Comparison of ENCODE assay signal across 20 cellular contexts in the genomic region with DNA sequence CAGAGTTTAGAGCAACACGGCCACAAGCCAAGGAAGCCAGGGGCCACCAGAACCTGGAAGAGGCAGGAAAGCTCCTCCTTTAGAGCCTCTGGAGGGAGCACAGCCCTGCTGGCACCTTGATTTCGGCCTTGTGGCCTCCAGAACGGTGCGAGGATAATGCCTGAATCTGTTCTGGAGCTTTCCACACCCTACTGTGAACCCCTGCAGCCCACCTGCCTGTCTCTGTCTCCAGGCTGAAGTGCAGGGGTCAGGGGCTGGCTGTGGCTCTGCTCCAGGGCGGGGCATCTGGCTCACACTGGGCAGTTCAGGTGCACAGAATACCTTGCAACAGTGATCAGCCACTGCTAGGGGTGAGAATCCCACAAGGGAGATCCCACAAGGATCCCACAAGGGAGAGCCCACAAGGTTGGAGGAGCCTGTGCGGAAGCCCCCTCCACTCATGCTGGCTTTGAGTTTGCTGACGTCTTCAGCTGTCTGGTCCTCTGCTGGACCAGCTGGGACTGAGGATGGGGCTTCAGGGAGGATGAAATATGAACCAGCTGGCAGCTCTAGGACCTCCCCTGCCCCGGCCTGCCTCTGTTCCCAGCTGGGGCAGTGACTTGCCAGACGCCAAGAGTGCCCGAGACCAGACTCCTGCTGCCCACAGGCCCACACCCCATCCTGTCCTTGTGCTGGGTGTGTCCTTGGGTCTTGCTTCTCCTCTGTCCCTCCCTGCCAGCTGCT. TPM values are rescaled to one million over a fixed set of nuclear protein-coding genes. Genes with fewer than 3 reads are reported as not detected.
DNase-seq lines count a peak whose midpoint lies in the region; ATAC-seq, FAIRE-seq and TF ChIP-seq lines count a peak whose summit lies in the region.
"Had no signal": no experiment of that assay in that cellular context is flagged by ENCODE, and none has a peak within 500 bp of the region (broad histone marks: within the 10 kb centered on the region; RNA-seq: fewer than 3 reads in every experiment).

No MANE protein-coding gene starts in this region.

- no peak overlapping the region for H3K4me3 Mint-ChIP-seq in stimulated activated effector memory CD8-positive, alpha-beta T cell treated with anti-CD3 and anti-CD28 coated beads, Interleukin-12 subunit alpha, Interleukin-12 subunit beta, amount 100 ng/mL, for 72 hours
- H3K4me3 Mint-ChIP-seq: CD14-positive monocyte had no signal

- TF ChIP-seq EP300 in HepG2 (IDR thresholded peaks at IDR 0.05; ENCODE audit: low read depth in 2 of 2, low read length in 2 of 2) = no peak
- TF ChIP-seq EP300 in HepG2 (CRISPR knock-in tag; IDR thresholded peaks at IDR 0.05; ENCODE audit: borderline replicate concordance) = no peak

- POLR2A ChIA-PET in HepG2 (lab: Yijun Ruan, JAX) = no interaction called here

- H3K4me1 ChIP-seq in right lobe of liver (no peaks in the 10 kb centered on the region), HepG2 (ENCODE audit: insufficient read depth, low read length) (no peaks in the 10 kb centered on the region)
- H3K4me1 ChIP-seq: A549 had no signal

- CTCF ChIA-PET in HepG2 (lab: Yijun Ruan, JAX; ENCODE audit: low intra/inter-chr PET ratio, low total read pairs) = no interaction called here

- DNase-seq in right lobe of liver (peak in 2 of 3 donors; percentile 35 to 37), HepG2 (ENCODE audit: low spot score) (no peak), mesenteric fat pad (ENCODE audit: low spot score) (peak; percentile 76), hypothalamus (lab: John Stamatoyannopoulos, UW) (no peak), kidney glomerular epithelial cell (lab: John Stamatoyannopoulos, UW) (no peak)
- DNase-seq in stimulated activated effector memory CD8-positive, alpha-beta T cell treated with anti-CD3 and anti-CD28 coated beads, Interleukin-12 subunit alpha, Interleukin-12 subunit beta, amount 100 ng/mL, for 72 hours (ENCODE audit: low spot score in 2 of 2) = no peak
- DNase-seq in central memory CD4-positive, alpha-beta T cell = no peak
- DNase-seq: COR-L47, DMS153, EL, HCEC 1CT, IMR-90, Kasumi-1, NCI-H1105 treated with DMSO at 0.1 percent for 48 hours, NCI-H187 treated with DMSO at 0.1 percent for 48 hours, NCI-H446, NCI-H748 treated with DMSO at 0.1 percent for 48 hours, PC-9 had no signal

- FAIRE-seq in HepG2 (lab: Jason Lieb, UNC) = no peak
- FAIRE-seq: A549 had no signal

- no peaks in the 10 kb centered on the region for H3K36me3 ChIP-seq in right lobe of liver
- H3K36me3 ChIP-seq in HepG2 (replicated peaks in 1 of 2; ENCODE audit: control insufficient read depth in 1 of 2, insufficient read depth in 2 of 2, low read length in 2 of 2) = no peaks in the 10 kb centered on the region

- no peak for TF ChIP-seq CTCF in right lobe of liver (IDR thresholded peaks at IDR 0.05)
- no peak for TF ChIP-seq CTCF in HepG2 (CRISPR knock-in tag; IDR thresholded peaks at IDR 0.05)

- TF ChIP-seq RAD21 in HepG2 (CRISPR knock-in tag; IDR thresholded peaks at IDR 0.05) = no peak

- H3K27me3 ChIP-seq in right lobe of liver (no peaks in the 10 kb centered on the region), HepG2 (ENCODE audit: control insufficient read depth in 1 of 2, insufficient read depth in 2 of 2, low read length in 2 of 2) (peaks cover 8 to 63% of the 10 kb centered on the region in 2 experiments)

- H3K9ac ChIP-seq in HepG2 (ENCODE audit: insufficient read depth, low read depth, low read length) = no peak overlapping the region

- peak in 1 of 4 donors; percentile 7 for ATAC-seq in right lobe of liver
- no peak for ATAC-seq in HepG2
- peak; percentile 29 for ATAC-seq in stimulated activated effector memory CD8-positive, alpha-beta T cell treated with anti-CD3 and anti-CD28 coated beads, Interleukin-12 subunit alpha, Interleukin-12 subunit beta, amount 100 ng/mL, for 72 hours
- ATAC-seq: A549 had no signal

- in situ Hi-C loops in HepG2 (cut with HindIII; ENCODE audit: extremely low pct_ligation_motif_present, low pct_unique_long_range_greater_than_20kb) = no loop called here

- H3K9me3 Mint-ChIP-seq in stimulated activated effector memory CD8-positive, alpha-beta T cell treated with anti-CD3 and anti-CD28 coated beads, Interleukin-12 subunit alpha, Interleukin-12 subunit beta, amount 100 ng/mL, for 72 hours = no peaks in the 10 kb centered on the region
- H3K9me3 Mint-ChIP-seq: CD14-positive monocyte had no signal

- TF ChIP-seq POLR2A in right lobe of liver (IDR thresholded peaks at IDR 0.05) = no peak
- no peak for TF ChIP-seq POLR2A in HepG2 (IDR thresholded peaks at IDR 0.05; ENCODE audit: insufficient read depth in 1 of 2, low read depth in 2 of 2, low read length in 2 of 2)

- whole genome bisulfite sequencing in right lobe of liver (ENCODE audit: insufficient coverage, low coverage, low lambda C conversion rate, missing lambda C conversion rate) = no CpG with 5 or more reads among the region's 10 CpGs
- 21% methylated on average over 10 of the region's 10 CpGs for WGBS in HepG2 (ENCODE audit: low lambda C conversion rate)

- H2AFZ ChIP-seq in HepG2 (ENCODE audit: low read length) = no peak overlapping the region
- H2AFZ ChIP-seq: PC-9 had no signal

- no peak overlapping the region for H3K27ac Mint-ChIP-seq in stimulated activated effector memory CD8-positive, alpha-beta T cell treated with anti-CD3 and anti-CD28 coated beads, Interleukin-12 subunit alpha, Interleukin-12 subunit beta, amount 100 ng/mL, for 72 hours
- H3K27ac Mint-ChIP-seq: CD14-positive monocyte had no signal

- no peak overlapping the region for H3K27ac ChIP-seq in right lobe of liver
- no peak overlapping the region for H3K27ac ChIP-seq in HepG2 (ENCODE audit: extremely low read length, insufficient read depth, low read length)
- H3K27ac ChIP-seq: A549, PC-9 had no signal

- intact Hi-C loops in right lobe of liver (cut with DNase I) = no loop called here
- intact Hi-C loops in HepG2 (cut with micrococcal nuclease; ENCODE audit: unreplicated experiment) = no loop called here

- no peaks in the 10 kb centered on the region for H4K20me1 ChIP-seq in HepG2 (ENCODE audit: insufficient read depth, low read length)

- H3K4me3 ChIP-seq in right lobe of liver (no peak overlapping the region), HepG2 (replicated peaks in 1 of 3; ENCODE audit: insufficient read depth in 1 of 3, low read depth in 2 of 3, low read length in 3 of 3) (no peak overlapping the region)
- H3K4me3 ChIP-seq: A549, PC-9 had no signal

- no peaks in the 10 kb centered on the region for H3K36me3 Mint-ChIP-seq in stimulated activated effector memory CD8-positive, alpha-beta T cell treated with anti-CD3 and anti-CD28 coated beads, Interleukin-12 subunit alpha, Interleukin-12 subunit beta, amount 100 ng/mL, for 72 hours
- H3K36me3 Mint-ChIP-seq: CD14-positive monocyte had no signal

- peaks cover 6% of the 10 kb centered on the region for H3K4me1 Mint-ChIP-seq in stimulated activated effector memory CD8-positive, alpha-beta T cell treated with anti-CD3 and anti-CD28 coated beads, Interleukin-12 subunit alpha, Interleukin-12 subunit beta, amount 100 ng/mL, for 72 hours
- H3K4me1 Mint-ChIP-seq: CD14-positive monocyte had no signal

- H3K9me3 ChIP-seq in right lobe of liver (no peaks in the 10 kb centered on the region), HepG2 (ENCODE audit: low read length) (no peaks in the 10 kb centered on the region)
- H3K9me3 ChIP-seq: A549 had no signal

- BruUV-seq in HepG2 (replicated peaks; lab: Mats Ljungman, UMichigan) = no TSS peak

- H3K79me2 ChIP-seq in HepG2 (ENCODE audit: insufficient read depth, low read length) = no peaks in the 10 kb centered on the region

- no peak overlapping the region for H3K4me2 ChIP-seq in HepG2 (ENCODE audit: low read depth, low read length)
- H3K4me2 ChIP-seq: A549, PC-9 had no signal

TF ChIP-seq in HepG2, 621 proteins besides CTCF, POLR2A, EP300 and RAD21 (continues in another document):
- TF ChIP-seq, protein P1, sequence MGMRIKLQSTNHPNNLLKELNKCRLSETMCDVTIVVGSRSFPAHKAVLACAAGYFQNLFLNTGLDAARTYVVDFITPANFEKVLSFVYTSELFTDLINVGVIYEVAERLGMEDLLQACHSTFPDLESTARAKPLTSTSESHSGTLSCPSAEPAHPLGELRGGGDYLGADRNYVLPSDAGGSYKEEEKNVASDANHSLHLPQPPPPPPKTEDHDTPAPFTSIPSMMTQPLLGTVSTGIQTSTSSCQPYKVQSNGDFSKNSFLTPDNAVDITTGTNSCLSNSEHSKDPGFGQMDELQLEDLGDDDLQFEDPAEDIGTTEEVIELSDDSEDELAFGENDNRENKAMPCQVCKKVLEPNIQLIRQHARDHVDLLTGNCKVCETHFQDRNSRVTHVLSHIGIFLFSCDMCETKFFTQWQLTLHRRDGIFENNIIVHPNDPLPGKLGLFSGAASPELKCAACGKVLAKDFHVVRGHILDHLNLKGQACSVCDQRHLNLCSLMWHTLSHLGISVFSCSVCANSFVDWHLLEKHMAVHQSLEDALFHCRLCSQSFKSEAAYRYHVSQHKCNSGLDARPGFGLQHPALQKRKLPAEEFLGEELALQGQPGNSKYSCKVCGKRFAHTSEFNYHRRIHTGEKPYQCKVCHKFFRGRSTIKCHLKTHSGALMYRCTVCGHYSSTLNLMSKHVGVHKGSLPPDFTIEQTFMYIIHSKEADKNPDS (CRISPR knock-in tag; IDR thresholded peaks at IDR 0.05) = no peak

RNA-seq across cellular contexts. Expression of gene OTOS, which starts 56.4 kb away (rescaled TPM):
- total RNA-seq in right lobe of liver = not detected
- not detected in 2 replicates for total RNA-seq in HepG2 (2016; rRNA removed; fragmentation: Illumina TruSeq; extraction: Trizol)
- not detected in 2 replicates for total RNA-seq in HepG2 (2016; cell fraction: cytosol; rRNA removed; fragmentation: Illumina TruSeq; extraction: Trizol; ENCODE audit: low read depth)
- not detected in 2 replicates for total RNA-seq in HepG2 (2016; cell fraction: insoluble cytoplasmic fraction; rRNA removed; fragmentation: Illumina TruSeq; extraction: Trizol)
- total RNA-seq in HepG2 (2016; cell fraction: membrane; rRNA removed; fragmentation: Illumina TruSeq; extraction: Trizol) = not detected in 2 replicates
- total RNA-seq in HepG2 (2016; cell fraction: nucleus; rRNA removed; fragmentation: Illumina TruSeq; extraction: Trizol) = not detected in 2 replicates
- polyA plus RNA-seq in HepG2 (2011; rRNA removed) = not detected in 2 replicates
- polyA plus RNA-seq in HepG2 (2011; cell fraction: cytosol; rRNA removed) = not detected in 2 replicates
- not detected in 2 replicates for polyA plus RNA-seq in HepG2 (2011; cell fraction: nucleus; rRNA removed)
- polyA plus RNA-seq in HepG2 (2012) = not detected in 2 replicates
- not detected in 2 replicates for polyA plus RNA-seq in HepG2 (2016; cell fraction: cytosol; fragmentation: Illumina TruSeq; extraction: Trizol; ENCODE audit: low read depth)
- polyA plus RNA-seq in HepG2 (2016; cell fraction: insoluble cytoplasmic fraction; fragmentation: Illumina TruSeq; extraction: Trizol; ENCODE audit: low read depth) = not detected in 2 replicates
- polyA plus RNA-seq in HepG2 (2016; cell fraction: membrane; fragmentation: Illumina TruSeq; extraction: Trizol; ENCODE audit: low read depth) = not detected in 2 replicates
- not detected in 2 replicates for polyA plus RNA-seq in HepG2 (2016; cell fraction: nucleus; fragmentation: Illumina TruSeq; extraction: Trizol; ENCODE audit: insufficient read depth, low read depth)
- polyA minus RNA-seq in HepG2 (2011; rRNA and poly(A)+ RNA removed; ENCODE audit: low replicate concordance) = not detected in 2 replicates
- not detected in 2 replicates for polyA minus RNA-seq in HepG2 (2011; cell fraction: cytosol; rRNA and poly(A)+ RNA removed)
- polyA minus RNA-seq in HepG2 (2011; cell fraction: nucleus; rRNA and poly(A)+ RNA removed) = not detected in 2 replicates
- total RNA-seq in mesenteric fat pad = not detected
- total RNA-seq: IMR-90, PC-9 had no signal
- polyA plus RNA-seq: A549, CD14-positive monocyte had no signal

Comparison
In these comparisons a context has a peak if more than half of its experiments do, and no peak if none do; other contexts are left out.
1. DNase-seq: peak in right lobe of liver (2 of 3) and mesenteric fat pad (single experiment); none in HepG2 (single experiment), stimulated activated effector memory CD8-positive, alpha-beta T cell treated with anti-CD3 and anti-CD28 coated beads, Interleukin-12 subunit alpha, Interleukin-12 subunit beta, amount 100 ng/mL, for 72 hours (0 of 2), central memory CD4-positive, alpha-beta T cell (single experiment), hypothalamus (0 of 51) and kidney glomerular epithelial cell (single experiment).